In the genomic region with DNA sequence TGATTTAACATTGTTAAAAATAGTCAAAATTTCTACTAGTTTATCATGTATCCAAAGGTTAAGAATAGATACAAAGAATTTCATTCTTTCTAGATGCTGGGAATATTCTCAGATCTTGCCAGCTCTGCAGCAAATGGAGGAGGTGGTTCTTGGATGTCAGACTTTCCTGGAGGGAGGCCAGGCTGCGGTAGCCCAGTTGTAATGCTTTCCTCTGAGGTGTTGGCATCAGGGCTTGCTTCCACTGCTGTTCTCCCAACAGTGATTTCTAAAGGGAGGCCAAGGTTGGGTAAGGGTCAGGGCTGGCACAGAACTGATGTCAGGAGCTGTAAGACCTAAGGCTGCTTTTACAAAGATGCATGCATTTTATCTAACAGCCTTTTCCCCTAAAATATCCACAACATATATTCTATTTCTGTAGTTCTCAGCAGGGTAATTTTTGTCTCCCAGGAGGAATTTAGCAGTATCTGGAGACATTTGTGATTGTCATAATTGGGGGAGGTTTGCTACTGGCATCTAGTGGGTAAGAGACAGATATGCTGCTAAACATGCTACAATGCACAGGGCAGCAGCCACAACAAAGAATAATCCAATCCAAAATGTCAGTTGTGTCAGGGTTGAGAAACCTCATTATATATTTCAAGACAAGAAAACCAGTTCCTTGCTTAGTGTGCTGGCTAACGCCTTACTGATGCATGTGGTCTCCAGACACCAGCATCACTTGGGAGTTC, we compare ENCODE assay signal across 11 cellular contexts. TPM values are rescaled to one million over a fixed set of nuclear protein-coding genes. Genes with fewer than 3 reads are reported as not detected.
A peak's percentile ranks its signal among the peaks of the same experiment; 100 is the strongest.
DNase-seq lines count a peak whose midpoint lies in the region; ATAC-seq, FAIRE-seq and TF ChIP-seq lines count a peak whose summit lies in the region.
"Had no signal": no experiment of that assay in that cellular context is flagged by ENCODE, and none has a peak within 500 bp of the region (broad histone marks: within the 10 kb centered on the region; RNA-seq: fewer than 3 reads in every experiment).

No MANE protein-coding gene starts in this region.

- H3K79me2 ChIP-seq in DND-41 (ENCODE audit: insufficient read depth, low read length): no peaks in the 10 kb centered on the region
- H3K79me2 ChIP-seq in HepG2 (ENCODE audit: insufficient read depth, low read length): no peaks in the 10 kb centered on the region

- intact Hi-C loops in HepG2 (cut with micrococcal nuclease; ENCODE audit: unreplicated experiment) (no loop called here), colonic mucosa (cut with DNase I) (no loop called here)

- no peaks in the 10 kb centered on the region for H3K4me1 ChIP-seq in DND-41 (ENCODE audit: insufficient read depth, low read length)
- peaks cover 51% of the 10 kb centered on the region for H3K4me1 ChIP-seq in HepG2 (ENCODE audit: insufficient read depth, low read length)
- no peaks in the 10 kb centered on the region for H3K4me1 ChIP-seq in colonic mucosa

- POLR2A ChIA-PET in HepG2 (lab: Yijun Ruan, JAX): no interaction called here

- H3K9me3 ChIP-seq in DND-41 (ENCODE audit: insufficient read depth, low read length, severe bottlenecking) (peaks cover 2% of the 10 kb centered on the region), HepG2 (ENCODE audit: low read length) (no peaks in the 10 kb centered on the region), colonic mucosa (no peaks in the 10 kb centered on the region)

- in situ Hi-C loops in HepG2 (cut with HindIII; ENCODE audit: extremely low pct_ligation_motif_present, low pct_unique_long_range_greater_than_20kb): loop anchor here (5.0 kb wide), 1 partner anchor 141 kb away; no protein-coding TSS in a partner anchor

- no peak for TF ChIP-seq EP300 in HepG2 (IDR thresholded peaks at IDR 0.05; ENCODE audit: low read depth in 2 of 2, low read length in 2 of 2)
- TF ChIP-seq EP300 in HepG2 (CRISPR knock-in tag; IDR thresholded peaks at IDR 0.05; ENCODE audit: borderline replicate concordance): no peak

- H3K9ac ChIP-seq in DND-41 (ENCODE audit: low read depth, low read length) (no peak overlapping the region), HepG2 (ENCODE audit: insufficient read depth, low read depth, low read length) (no peak overlapping the region), colonic mucosa (ENCODE audit: low read depth in 2 of 2, low read length in 2 of 2) (no peak overlapping the region)

- peak; percentile 53; the same call in 2 of the 3 replicates for ATAC-seq in DND-41 (ENCODE audit: insufficient read depth, low read depth)
- ATAC-seq in HG02852 (IDR thresholded peaks at IDR 0.05; ENCODE audit: unreplicated experiment): peak; percentile 29
- ATAC-seq in HepG2: no peak

- WGBS in HepG2 (ENCODE audit: low lambda C conversion rate): 52% methylated on average over 2 of the region's 2 CpGs

- H4K20me1 ChIP-seq in DND-41 (ENCODE audit: insufficient read depth, low read length) (no peaks in the 10 kb centered on the region), HepG2 (ENCODE audit: insufficient read depth, low read length) (no peaks in the 10 kb centered on the region)

- H3K36me3 ChIP-seq in DND-41 (ENCODE audit: insufficient read depth, low read length) (no peaks in the 10 kb centered on the region), HepG2 (replicated peaks in 1 of 2; ENCODE audit: control insufficient read depth in 1 of 2, insufficient read depth in 2 of 2, low read length in 2 of 2) (no peaks in the 10 kb centered on the region), colonic mucosa (no peaks in the 10 kb centered on the region)

- H3K4me2 ChIP-seq in DND-41 (ENCODE audit: insufficient read depth, low read length): no peak overlapping the region
- no peak overlapping the region for H3K4me2 ChIP-seq in HepG2 (ENCODE audit: low read depth, low read length)

- TF ChIP-seq CTCF in DND-41 (IDR thresholded peaks at IDR 0.05; ENCODE audit: borderline replicate concordance, extremely low read depth, low read length, poor library complexity, severe bottlenecking) (no peak), HepG2 (CRISPR knock-in tag; IDR thresholded peaks at IDR 0.05) (no peak), colonic mucosa (IDR thresholded peaks at IDR 0.05) (no peak)

- H3K27ac ChIP-seq in DND-41 (ENCODE audit: low read length) (no peak overlapping the region), HepG2 (ENCODE audit: extremely low read length, insufficient read depth, low read length) (no peak overlapping the region), colonic mucosa (no peak overlapping the region)

- no peak for TF ChIP-seq POLR2A in HepG2 (IDR thresholded peaks at IDR 0.05; ENCODE audit: insufficient read depth in 1 of 2, low read depth in 2 of 2, low read length in 2 of 2)

- H3K4me3 ChIP-seq in DND-41 (ENCODE audit: low read depth in 1 of 2, low read length in 2 of 2): no peak overlapping the region
- no peak overlapping the region for H3K4me3 ChIP-seq in HepG2 (replicated peaks in 1 of 3; ENCODE audit: insufficient read depth in 1 of 3, low read depth in 2 of 3, low read length in 3 of 3)
- no peak overlapping the region for H3K4me3 ChIP-seq in colonic mucosa

- DNase-seq in DND-41 (no peak), astrocyte of the hippocampus (ENCODE audit: low read depth, low spot score) (peak; percentile 95), HepG2 (ENCODE audit: low spot score) (no peak), colonic mucosa (no peak), NCI-H1694 (lab: John Stamatoyannopoulos, UW) (no peak), NCI-H1105 treated with DMSO at 0.1 percent for 48 hours (lab: John Stamatoyannopoulos, UW) (no peak), NCI-H1092 (lab: John Stamatoyannopoulos, UW) (no peak)
- DNase-seq: CD4-positive, alpha-beta T cell; H7; NCI-H510A treated with DMSO at 0.1 percent for 48 hours had no signal

- H3K27me3 ChIP-seq in DND-41 (ENCODE audit: insufficient read depth, low read length, poor library complexity): no peaks in the 10 kb centered on the region
- H3K27me3 ChIP-seq in HepG2 (ENCODE audit: control insufficient read depth in 1 of 2, insufficient read depth in 2 of 2, low read length in 2 of 2): peaks cover 2 to 7% of the 10 kb centered on the region in 2 experiments; a peak in 2 of 5 replicates
- H3K27me3 ChIP-seq in colonic mucosa: no peaks in the 10 kb centered on the region

- CTCF ChIA-PET in HepG2 (lab: Yijun Ruan, JAX; ENCODE audit: low intra/inter-chr PET ratio, low total read pairs): no interaction called here

- no peak for FAIRE-seq in HepG2 (lab: Jason Lieb, UNC)

- H2AFZ ChIP-seq in DND-41 (ENCODE audit: low read depth, low read length): no peak overlapping the region
- H2AFZ ChIP-seq in HepG2 (ENCODE audit: low read length): no peak overlapping the region

- no TSS peak for BruUV-seq in HepG2 (replicated peaks; lab: Mats Ljungman, UMichigan)

- TF ChIP-seq RAD21 in HepG2 (CRISPR knock-in tag; IDR thresholded peaks at IDR 0.05): no peak

TF ChIP-seq in HepG2, 621 proteins besides CTCF, POLR2A, EP300 and RAD21:
- TF ChIP-seq STAG1 (CRISPR knock-in tag; IDR thresholded peaks at IDR 0.05): peak; percentile 11; the same call in 1 of the 2 replicates
- no peak for TF ChIP-seq MED8 (CRISPR knock-in tag; IDR thresholded peaks at IDR 0.05; ENCODE audit: insufficient replicate concordance)
TF ChIP-seq in HepG2: peak in this region for 1.

RNA-seq across cellular contexts. Expression of gene SPTSSB, which starts 42.0 kb away (rescaled TPM):
- total RNA-seq in HepG2 (2016; rRNA removed; fragmentation: Illumina TruSeq; extraction: Trizol): 0.51 and 0.84 TPM in 2 replicates
- total RNA-seq in HepG2 (2016; cell fraction: cytosol; rRNA removed; fragmentation: Illumina TruSeq; extraction: Trizol; ENCODE audit: low read depth): not detected in 2 replicates
- total RNA-seq in HepG2 (2016; cell fraction: insoluble cytoplasmic fraction; rRNA removed; fragmentation: Illumina TruSeq; extraction: Trizol): 0.25 and 0.37 TPM in 2 replicates
- total RNA-seq in HepG2 (2016; cell fraction: membrane; rRNA removed; fragmentation: Illumina TruSeq; extraction: Trizol): 0.59 and 1.9 TPM in 2 replicates
- total RNA-seq in HepG2 (2016; cell fraction: nucleus; rRNA removed; fragmentation: Illumina TruSeq; extraction: Trizol): 0.28 TPM in 1 of 2 replicates, not detected in the other
- 2.4 and 4.2 TPM in 2 replicates for polyA plus RNA-seq in HepG2 (2011; rRNA removed)
- polyA plus RNA-seq in HepG2 (2011; cell fraction: cytosol; rRNA removed): 0.42 and 0.58 TPM in 2 replicates
- 0.19 and 0.39 TPM in 2 replicates for polyA plus RNA-seq in HepG2 (2011; cell fraction: nucleus; rRNA removed)
- polyA plus RNA-seq in HepG2 (2012): 0.05 and 0.32 TPM in 2 replicates
- 0.10 and 0.24 TPM in 2 replicates for polyA plus RNA-seq in HepG2 (2016; cell fraction: cytosol; fragmentation: Illumina TruSeq; extraction: Trizol; ENCODE audit: low read depth)
- 0.10 and 0.25 TPM in 2 replicates for polyA plus RNA-seq in HepG2 (2016; cell fraction: insoluble cytoplasmic fraction; fragmentation: Illumina TruSeq; extraction: Trizol; ENCODE audit: low read depth)
- polyA plus RNA-seq in HepG2 (2016; cell fraction: membrane; fragmentation: Illumina TruSeq; extraction: Trizol; ENCODE audit: low read depth): 0.56 and 0.58 TPM in 2 replicates
- polyA plus RNA-seq in HepG2 (2016; cell fraction: nucleus; fragmentation: Illumina TruSeq; extraction: Trizol; ENCODE audit: insufficient read depth, low read depth): 0.29 and 1.9 TPM in 2 replicates
- polyA minus RNA-seq in HepG2 (2011; rRNA and poly(A)+ RNA removed; ENCODE audit: low replicate concordance): 0.12 TPM in 1 of 2 replicates, not detected in the other
- not detected in 2 replicates for polyA minus RNA-seq in HepG2 (2011; cell fraction: cytosol; rRNA and poly(A)+ RNA removed)
- 2.4 and 4.0 TPM in 2 replicates for polyA minus RNA-seq in HepG2 (2011; cell fraction: nucleus; rRNA and poly(A)+ RNA removed)
- 1 to 10 TPM; 1.6 to 3.5 TPM for total RNA-seq in colonic mucosa
